Comparison of ENCODE assay signal across 7 cellular contexts in genomic region chrX:40169193-40170086, GRCh38.
DNase-seq lines count a peak whose midpoint lies in the region; ATAC-seq and TF ChIP-seq lines count a peak whose summit lies in the region.

No MANE protein-coding gene starts in this region.

- ATAC-seq in GM18502 (IDR thresholded peaks at IDR 0.05; ENCODE audit: poor library complexity, unreplicated experiment): peak; percentile 53
- peak; percentile 45 for ATAC-seq in HG03103 (IDR thresholded peaks at IDR 0.05; ENCODE audit: low read depth, unreplicated experiment)
- ATAC-seq in GM19455 (IDR thresholded peaks at IDR 0.05; ENCODE audit: unreplicated experiment): no peak

- peak overlapping the region; percentile 60 for H3K9ac ChIP-seq in endocrine pancreas (ENCODE audit: control insufficient read depth, insufficient read depth, low read length)

- peak; percentile 86 for DNase-seq in NCI-H748 (lab: John Stamatoyannopoulos, UW; ENCODE audit: unreplicated experiment)
- DNase-seq in activated CD4-positive, alpha-beta T cell treated with anti-CD3 and anti-CD28 coated beads, Interleukin-2, amount 50 U/mL, for 48 hours: peak; percentile 76 to 82
- peak; percentile 85 for DNase-seq in osteoblast (ENCODE audit: insufficient read length, low spot score, missing footprints)

- H3K79me2 ChIP-seq in osteoblast (ENCODE audit: insufficient read depth, low read length): no peaks in the 10 kb centered on the region

- no peak overlapping the region for H2AFZ ChIP-seq in osteoblast (ENCODE audit: low read length)

- no peak for TF ChIP-seq CTCF in osteoblast (IDR thresholded peaks at IDR 0.05; ENCODE audit: extremely low read depth, low read depth, low read length)

- H3K4me1 ChIP-seq in endocrine pancreas (ENCODE audit: control insufficient read depth, insufficient read depth, low read length): peaks cover 3% of the 10 kb centered on the region
- H3K4me1 ChIP-seq in osteoblast (ENCODE audit: insufficient read depth, low read length): peaks cover 27% of the 10 kb centered on the region

- no peaks in the 10 kb centered on the region for H3K9me3 ChIP-seq in endocrine pancreas (ENCODE audit: control insufficient read depth, low read length)
- no peaks in the 10 kb centered on the region for H3K9me3 ChIP-seq in osteoblast (ENCODE audit: low read depth, low read length)

- peak overlapping the region; percentile 59 for H3K4me3 ChIP-seq in endocrine pancreas (ENCODE audit: control insufficient read depth, insufficient read depth, low read length)
- no peak overlapping the region for H3K4me3 ChIP-seq in osteoblast (ENCODE audit: insufficient read depth, low read length)

- H3K27me3 ChIP-seq in endocrine pancreas (ENCODE audit: control insufficient read depth, insufficient read depth, low read length) (no peaks in the 10 kb centered on the region), osteoblast (ENCODE audit: insufficient read depth, low read length) (peaks cover 55% of the 10 kb centered on the region)

- H3K36me3 ChIP-seq in endocrine pancreas (ENCODE audit: control insufficient read depth, insufficient read depth, low read length): no peaks in the 10 kb centered on the region
- H3K36me3 ChIP-seq in osteoblast (ENCODE audit: insufficient read depth, low read length): no peaks in the 10 kb centered on the region

- no peaks in the 10 kb centered on the region for H4K20me1 ChIP-seq in osteoblast (ENCODE audit: insufficient read depth, low read length)

- no peak overlapping the region for H3K27ac ChIP-seq in osteoblast (ENCODE audit: low read depth, low read length)

- H3K4me2 ChIP-seq in osteoblast (ENCODE audit: insufficient read depth, low read length): no peak overlapping the region
